In genomic region chr22:50282361-50283144, GRCh38 we compare ENCODE assay signal across 1 cellular context.
TF ChIP-seq lines count a peak whose summit lies in the region.

No MANE protein-coding gene starts in this region.

TF ChIP-seq in HEK293, 187 proteins besides CTCF, POLR2A, EP300 and RAD21 (continued from another document):
- TF ChIP-seq, protein P1, sequence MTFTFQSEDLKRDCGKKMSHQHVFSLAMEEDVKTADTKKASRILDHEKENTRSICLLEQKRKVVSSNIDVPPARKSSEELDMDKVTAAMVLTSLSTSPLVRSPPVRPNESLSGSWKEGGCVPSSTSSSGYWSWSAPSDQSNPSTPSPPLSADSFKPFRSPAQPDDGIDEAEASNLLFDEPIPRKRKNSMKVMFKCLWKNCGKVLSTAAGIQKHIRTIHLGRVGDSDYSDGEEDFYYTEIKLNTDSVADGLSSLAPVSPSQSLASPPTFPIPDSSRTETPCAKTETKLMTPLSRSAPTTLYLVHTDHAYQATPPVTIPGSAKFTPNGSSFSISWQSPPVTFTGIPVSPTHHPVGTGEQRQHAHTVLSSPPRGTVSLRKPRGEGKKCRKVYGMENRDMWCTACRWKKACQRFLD (tag by site-specific recombination; IDR thresholded peaks at IDR 0.05), result no peak
- no peak for TF ChIP-seq ZNF302 (tag by site-specific recombination; IDR thresholded peaks at IDR 0.05; ENCODE audit: low read depth)
- no peak for TF ChIP-seq ZNF561 (tag by site-specific recombination; IDR thresholded peaks at IDR 0.05; ENCODE audit: borderline replicate concordance)
- TF ChIP-seq MEIS1 (CRISPR knock-in tag; IDR thresholded peaks at IDR 0.05; ENCODE audit: borderline replicate concordance), result no peak
- TF ChIP-seq, protein P2, sequence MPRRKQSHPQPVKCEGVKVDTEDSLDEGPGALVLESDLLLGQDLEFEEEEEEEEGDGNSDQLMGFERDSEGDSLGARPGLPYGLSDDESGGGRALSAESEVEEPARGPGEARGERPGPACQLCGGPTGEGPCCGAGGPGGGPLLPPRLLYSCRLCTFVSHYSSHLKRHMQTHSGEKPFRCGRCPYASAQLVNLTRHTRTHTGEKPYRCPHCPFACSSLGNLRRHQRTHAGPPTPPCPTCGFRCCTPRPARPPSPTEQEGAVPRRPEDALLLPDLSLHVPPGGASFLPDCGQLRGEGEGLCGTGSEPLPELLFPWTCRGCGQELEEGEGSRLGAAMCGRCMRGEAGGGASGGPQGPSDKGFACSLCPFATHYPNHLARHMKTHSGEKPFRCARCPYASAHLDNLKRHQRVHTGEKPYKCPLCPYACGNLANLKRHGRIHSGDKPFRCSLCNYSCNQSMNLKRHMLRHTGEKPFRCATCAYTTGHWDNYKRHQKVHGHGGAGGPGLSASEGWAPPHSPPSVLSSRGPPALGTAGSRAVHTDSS (tag by site-specific recombination; IDR thresholded peaks at IDR 0.05), result no peak
- no peak for TF ChIP-seq ZBTB8A (tag by site-specific recombination; IDR thresholded peaks at IDR 0.05)
- TF ChIP-seq ZNF792 (tag by site-specific recombination; IDR thresholded peaks at IDR 0.05), result no peak
- no peak for TF ChIP-seq ZNF555 (tag by site-specific recombination; conservative IDR thresholded peaks at IDR 0.05)
